ENCODE assay signal across 1 cellular context in genomic region chr17:41678411-41678906, GRCh38.
TF ChIP-seq lines count a peak whose summit lies in the region.

No MANE protein-coding gene starts in this region.

TF ChIP-seq in K562, 482 proteins besides CTCF, POLR2A, EP300 and RAD21 (continued from another document):
- TF ChIP-seq CUX1 (CRISPR knock-in tag; IDR thresholded peaks at IDR 0.05) (no peak), ZNF280B (CRISPR knock-in tag; IDR thresholded peaks at IDR 0.05) (peak; percentile 95)
